Comparison of ENCODE assay signal across 8 cellular contexts in the genomic region with DNA sequence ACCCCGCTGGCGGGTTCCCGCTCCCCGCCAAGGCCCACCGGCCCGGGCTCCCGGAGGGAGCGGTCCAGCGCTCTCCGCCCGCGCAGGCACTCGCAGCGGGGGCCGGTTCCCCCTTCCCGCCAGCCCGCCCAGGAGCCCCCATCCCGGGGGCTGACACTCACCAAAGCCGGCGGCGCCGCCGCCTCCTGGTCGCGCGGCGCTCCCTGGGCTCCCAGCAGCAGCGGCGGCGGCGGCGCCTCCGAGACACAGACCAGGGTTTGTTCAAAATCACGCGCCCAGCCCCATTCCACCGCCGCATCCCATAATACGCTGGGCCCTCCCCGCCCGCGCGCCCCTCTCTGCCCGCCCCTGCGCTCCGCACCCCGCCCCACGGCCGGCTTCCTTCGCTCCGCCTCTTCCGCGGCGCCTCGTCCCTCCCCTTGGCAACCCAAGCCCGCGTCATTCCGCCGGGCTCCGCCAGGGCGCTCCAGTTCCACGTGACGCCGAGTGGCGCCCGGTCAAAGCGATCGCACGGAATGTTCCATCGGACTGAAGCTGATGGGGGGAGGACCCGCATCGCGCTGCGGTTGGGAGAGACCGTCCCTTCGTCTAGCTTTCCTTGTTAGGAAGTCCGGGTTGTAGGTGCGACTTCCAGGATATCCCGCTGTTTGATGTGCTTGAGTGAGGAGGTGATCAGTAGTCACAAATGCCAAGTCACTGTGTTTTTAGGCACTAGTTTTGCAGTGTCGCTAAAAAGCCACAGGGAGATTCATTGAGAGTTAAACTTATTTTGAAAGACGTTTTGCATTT. TPM values are rescaled to one million over a fixed set of nuclear protein-coding genes. Genes with fewer than 3 reads are reported as not detected.
DNase-seq lines count a peak whose midpoint lies in the region; ATAC-seq and TF ChIP-seq lines count a peak whose summit lies in the region.

No MANE protein-coding gene starts in this region.

- DNase-seq in AG08395 (ENCODE audit: low spot score) (peak; percentile 97), NCI-H2196 treated with DMSO at 0.1 percent for 48 hours (lab: John Stamatoyannopoulos, UW; ENCODE audit: unreplicated experiment) (peak; percentile 80), caudate nucleus (lab: John Stamatoyannopoulos, UW) (peak; percentile 80 to 100 (median 98)), inferior parietal cortex (ENCODE audit: extremely low spot score) (peak; percentile 99), spleen (peak; percentile 100)

- peak; percentile 35; the same call in 1 of the 2 replicates for TF ChIP-seq CTCF in WI38 (IDR thresholded peaks at IDR 0.05; ENCODE audit: low read depth, low read length)
- TF ChIP-seq CTCF in spleen (IDR thresholded peaks at IDR 0.05 in 8 of 11, conservative IDR thresholded peaks at IDR 0.05 in 3 of 11): peak; percentile 54 to 93 (median 76)

- TF ChIP-seq POLR2A in spleen (IDR thresholded peaks at IDR 0.05): peak in 1 of 3 donors; percentile 33

- intact Hi-C loops in spleen (cut with DNase I; ENCODE audit: low total_unique reads): loop anchor here (10.0 kb wide), 1 partner anchor 108 kb away; a partner anchor contains a TSS

- H3K36me3 ChIP-seq in spleen: no peaks in the 10 kb centered on the region

- peak; percentile 77 for ATAC-seq in GM18873 (IDR thresholded peaks at IDR 0.05; ENCODE audit: low FRiP score, unreplicated experiment)
- peak; percentile 81 for ATAC-seq in HG03139 (IDR thresholded peaks at IDR 0.05; ENCODE audit: unreplicated experiment)

- no peaks in the 10 kb centered on the region for H3K9me3 ChIP-seq in spleen

- peaks cover 16 to 58% (median 45%) of the 10 kb centered on the region in 6 donors for H3K4me1 ChIP-seq in spleen

- WGBS in spleen, 5 donors: 0 to 1% (median 0%) methylated on average over 32 to 80 of the region's 80 CpGs

- peak overlapping the region; percentile 59 for H3K27ac ChIP-seq in caudate nucleus (ENCODE audit: low read depth, low read length)
- peak overlapping the region; percentile 31 to 96 (median 94) for H3K27ac ChIP-seq in spleen

- peak overlapping the region; percentile 87 for H3K4me3 ChIP-seq in WI38 (ENCODE audit: low read depth, low read length)
- peak overlapping the region; percentile 55 to 97 (median 80) for H3K4me3 ChIP-seq in spleen

- no peaks in the 10 kb centered on the region for H3K27me3 ChIP-seq in spleen (replicated peaks in 1 of 7)

RNA-seq across cellular contexts. Expression of a gene that starts 2.2 kb away (rescaled TPM):
- total RNA-seq in spleen: 10 to 100 TPM; 11.6 to 15.3 (median 13.2) TPM
- 1 to 10 TPM; 2.0 to 2.9 (median 2.8) TPM for polyA plus RNA-seq in spleen

RNA-seq across cellular contexts. Expression of a gene that starts 22.2 kb away (rescaled TPM):
- 10 to 100 TPM; 23.9 to 35.1 (median 26.0) TPM for total RNA-seq in spleen
- 10 to 100 TPM; 20.0 to 30.8 (median 23.4) TPM for polyA plus RNA-seq in spleen

Comparison
In these comparisons a context has a peak if more than half of its experiments do, and no peak if none do; other contexts are left out.
1. Peak in every context shown above with its lines: DNase-seq, ATAC-seq, H3K4me3 ChIP-seq and H3K27ac ChIP-seq.